Comparison of ENCODE assay signal across 8 cellular contexts in the genomic region with DNA sequence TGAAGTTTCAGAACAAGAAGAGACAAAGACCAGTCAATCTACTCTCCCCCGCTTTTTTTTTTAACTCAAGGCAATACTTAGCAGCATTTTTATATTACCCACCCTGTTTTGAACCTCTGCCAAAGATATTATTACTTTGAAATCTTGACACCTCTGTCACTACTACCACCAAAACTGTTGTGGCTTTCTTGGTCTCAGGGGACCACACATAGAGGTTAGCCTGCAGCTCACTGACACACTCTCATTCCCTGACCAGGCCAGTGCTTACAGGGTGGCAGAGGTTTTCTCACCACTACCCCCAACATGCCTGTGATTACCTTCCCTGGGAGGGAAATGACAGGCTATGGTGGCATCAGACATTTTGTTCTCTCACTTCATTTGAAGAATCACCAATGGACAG.
DNase-seq lines count a peak whose midpoint lies in the region; ATAC-seq lines count a peak whose summit lies in the region.
"Had no signal": no experiment of that assay in that cellular context is flagged by ENCODE, and none has a peak within 500 bp of the region (broad histone marks: within the 10 kb centered on the region; RNA-seq: fewer than 3 reads in every experiment).

No MANE protein-coding gene starts in this region.

- H3K27ac Mint-ChIP-seq in naive thymus-derived CD8-positive, alpha-beta T cell = peak overlapping the region in 6 of 10 donors; percentile 27 to 76 (median 50)

- H3K27me3 Mint-ChIP-seq in naive thymus-derived CD8-positive, alpha-beta T cell = no peaks in the 10 kb centered on the region

- peak; percentile 87 for ATAC-seq in GM18873 (IDR thresholded peaks at IDR 0.05; ENCODE audit: low FRiP score, unreplicated experiment)
- ATAC-seq in GM21576 (IDR thresholded peaks at IDR 0.05; ENCODE audit: unreplicated experiment) = peak; percentile 99
- ATAC-seq in HG03196 (IDR thresholded peaks at IDR 0.05; ENCODE audit: unreplicated experiment) = peak; percentile 97
- ATAC-seq in naive thymus-derived CD8-positive, alpha-beta T cell = no peak

- DNase-seq in naive thymus-derived CD8-positive, alpha-beta T cell = peak in 1 of 10 donors; percentile 29
- DNase-seq in NCI-H146 (lab: John Stamatoyannopoulos, UW) (no peak), NCI-H1436 treated with DMSO at 0.1 percent for 48 hours (lab: John Stamatoyannopoulos, UW) (no peak), putamen (ENCODE audit: low spot score) (no peak)
- DNase-seq: NCI-H774 had no signal

- H3K36me3 Mint-ChIP-seq in naive thymus-derived CD8-positive, alpha-beta T cell = peaks cover 0 to 21% (median 8%) of the 10 kb centered on the region in 3 donors

- POLR2A ChIA-PET in naive thymus-derived CD8-positive, alpha-beta T cell (lab: Charles Lee) = no interaction called here

- peaks cover 6 to 26% (median 24%) of the 10 kb centered on the region in 4 donors for H3K4me1 Mint-ChIP-seq in naive thymus-derived CD8-positive, alpha-beta T cell

- peak overlapping the region in 1 of 10 donors; percentile 1 for H3K4me3 Mint-ChIP-seq in naive thymus-derived CD8-positive, alpha-beta T cell

- no peaks in the 10 kb centered on the region for H3K9me3 Mint-ChIP-seq in naive thymus-derived CD8-positive, alpha-beta T cell

Comparison
In these comparisons a context has a peak if more than half of its experiments do, and no peak if none do; other contexts are left out.
1. ATAC-seq: peak in GM18873 (single experiment), GM21576 (single experiment) and HG03196 (single experiment); none in naive thymus-derived CD8-positive, alpha-beta T cell (0 of 2).